In the genomic region with DNA sequence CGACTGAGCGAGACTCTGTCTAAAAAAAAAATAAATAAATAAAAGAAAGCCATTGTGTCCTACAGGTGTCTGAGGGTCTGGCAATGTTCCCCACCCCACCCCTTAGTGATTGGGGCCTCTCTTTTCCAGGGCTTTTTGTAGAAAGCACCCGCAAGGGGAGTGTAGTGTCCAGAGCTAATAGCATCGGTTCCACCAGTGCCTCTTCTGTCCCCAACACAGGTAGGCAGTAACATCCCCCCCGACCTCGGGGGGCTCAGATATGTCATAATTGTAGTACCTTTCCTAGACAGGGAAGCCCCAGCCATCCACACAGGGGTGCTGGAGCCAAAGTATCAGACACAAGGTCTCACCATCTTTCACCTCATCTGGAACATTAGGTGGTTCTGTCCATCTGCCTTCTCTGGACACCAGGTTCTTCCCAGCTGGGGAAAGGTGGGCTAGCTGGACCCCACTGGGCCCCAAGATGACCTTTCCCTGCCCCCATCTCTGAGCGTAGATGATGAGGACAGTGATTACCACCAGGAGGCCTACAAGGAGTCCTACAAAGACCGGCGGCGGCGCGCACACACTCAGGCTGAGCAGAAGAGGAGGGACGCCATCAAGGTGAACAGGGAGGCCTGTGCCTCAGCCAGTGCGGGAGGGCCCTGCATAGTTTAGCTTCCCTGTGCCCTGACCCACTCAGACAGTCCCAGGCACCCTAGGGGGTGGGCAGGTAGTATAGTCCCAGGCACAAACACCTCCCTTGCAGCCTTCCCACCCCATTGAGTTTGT, we compare ENCODE assay signal across 9 cellular contexts. TPM values are rescaled to one million over a fixed set of nuclear protein-coding genes. Genes with fewer than 3 reads are reported as not detected.
DNase-seq lines count a peak whose midpoint lies in the region; ATAC-seq and TF ChIP-seq lines count a peak whose summit lies in the region.
"Had no signal": no experiment of that assay in that cellular context is flagged by ENCODE, and none has a peak within 500 bp of the region (broad histone marks: within the 10 kb centered on the region; RNA-seq: fewer than 3 reads in every experiment).

No MANE protein-coding gene starts in this region.

- intact Hi-C loops in activated CD8-positive, alpha-beta T cell treated with anti-CD3 and anti-CD28 coated beads for 36 hours (cut with micrococcal nuclease): no loop called here

- no peaks in the 10 kb centered on the region for H3K27me3 Mint-ChIP-seq in activated T-cell treated with anti-CD3 and anti-CD28 coated beads, Interleukin-2, amount 50 U/mL, for 24 hours
- H3K27me3 Mint-ChIP-seq in activated CD8-positive, alpha-beta T cell treated with anti-CD3 and anti-CD28 coated beads for 36 hours: no peaks in the 10 kb centered on the region
- H3K27me3 Mint-ChIP-seq in stimulated activated naive CD8-positive, alpha-beta T cell treated with anti-CD3 and anti-CD28 coated beads, Interleukin-15, amount 100 ng/mL, for 72 hours: no peaks in the 10 kb centered on the region

- no peak for ATAC-seq in activated CD8-positive, alpha-beta T cell treated with anti-CD3 and anti-CD28 coated beads for 36 hours
- no peak for ATAC-seq in stimulated activated naive CD8-positive, alpha-beta T cell treated with anti-CD3 and anti-CD28 coated beads, Interleukin-15, amount 100 ng/mL, for 72 hours
- no peak for ATAC-seq in HG02763 (IDR thresholded peaks at IDR 0.05; ENCODE audit: unreplicated experiment)

- H3K9me3 Mint-ChIP-seq in activated T-cell treated with anti-CD3 and anti-CD28 coated beads, Interleukin-2, amount 50 U/mL, for 24 hours: no peaks in the 10 kb centered on the region
- no peaks in the 10 kb centered on the region for H3K9me3 Mint-ChIP-seq in activated CD8-positive, alpha-beta T cell treated with anti-CD3 and anti-CD28 coated beads for 36 hours
- H3K9me3 Mint-ChIP-seq in stimulated activated naive CD8-positive, alpha-beta T cell treated with anti-CD3 and anti-CD28 coated beads, Interleukin-15, amount 100 ng/mL, for 72 hours: no peaks in the 10 kb centered on the region

- H3K36me3 Mint-ChIP-seq in activated T-cell treated with anti-CD3 and anti-CD28 coated beads, Interleukin-2, amount 50 U/mL, for 24 hours (ENCODE audit: low read depth): peaks cover 95% of the 10 kb centered on the region
- H3K36me3 Mint-ChIP-seq in activated CD8-positive, alpha-beta T cell treated with anti-CD3 and anti-CD28 coated beads for 36 hours (ENCODE audit: low read depth): peaks cover 63% of the 10 kb centered on the region

- POLR2A ChIA-PET in activated CD8-positive, alpha-beta T cell treated with anti-CD3 and anti-CD28 coated beads for 36 hours (lab: Charles Lee): interaction anchor here (1.4 to 7.8 kb wide), 3 partner anchors 9 to 106 kb away, joined by 3 to 61 read pairs (median 6); a partner anchor contains a TSS

- peaks cover 64% of the 10 kb centered on the region for H3K4me1 Mint-ChIP-seq in activated T-cell treated with anti-CD3 and anti-CD28 coated beads, Interleukin-2, amount 50 U/mL, for 24 hours (ENCODE audit: low read depth)
- H3K4me1 Mint-ChIP-seq in activated CD8-positive, alpha-beta T cell treated with anti-CD3 and anti-CD28 coated beads for 36 hours (ENCODE audit: low read depth): peaks cover 46% of the 10 kb centered on the region
- peaks cover 90% of the 10 kb centered on the region for H3K4me1 Mint-ChIP-seq in stimulated activated naive CD8-positive, alpha-beta T cell treated with anti-CD3 and anti-CD28 coated beads, Interleukin-15, amount 100 ng/mL, for 72 hours

- H3K27ac Mint-ChIP-seq in activated T-cell treated with anti-CD3 and anti-CD28 coated beads, Interleukin-2, amount 50 U/mL, for 24 hours: peak overlapping the region; percentile 98
- peak overlapping the region; percentile 93 for H3K27ac Mint-ChIP-seq in activated CD8-positive, alpha-beta T cell treated with anti-CD3 and anti-CD28 coated beads for 36 hours
- H3K27ac Mint-ChIP-seq in stimulated activated naive CD8-positive, alpha-beta T cell treated with anti-CD3 and anti-CD28 coated beads, Interleukin-15, amount 100 ng/mL, for 72 hours: peak overlapping the region in 1 of 2 donors; percentile 95

- H3K4me3 Mint-ChIP-seq in activated T-cell treated with anti-CD3 and anti-CD28 coated beads, Interleukin-2, amount 50 U/mL, for 24 hours: peak overlapping the region; percentile 95
- peak overlapping the region; percentile 96 for H3K4me3 Mint-ChIP-seq in activated CD8-positive, alpha-beta T cell treated with anti-CD3 and anti-CD28 coated beads for 36 hours
- H3K4me3 Mint-ChIP-seq in stimulated activated naive CD8-positive, alpha-beta T cell treated with anti-CD3 and anti-CD28 coated beads, Interleukin-15, amount 100 ng/mL, for 72 hours: peak overlapping the region; percentile 46 to 94

- TF ChIP-seq CTCF in activated CD8-positive, alpha-beta T cell treated with anti-CD3 and anti-CD28 coated beads for 36 hours (IDR thresholded peaks at IDR 0.05): no peak

- no peak for DNase-seq in activated T-cell treated with anti-CD3 and anti-CD28 coated beads, Interleukin-2, amount 50 U/mL, for 24 hours
- no peak for DNase-seq in activated T-cell treated with anti-CD3 and anti-CD28 coated beads, Interleukin-2, amount 50 U/mL, for 48 hours
- no peak for DNase-seq in activated CD8-positive, alpha-beta T cell treated with anti-CD3 and anti-CD28 coated beads for 36 hours
- DNase-seq in islet precursor cell (peak; percentile 50), AG20443 (ENCODE audit: low spot score) (no peak), ureter (ENCODE audit: low spot score) (no peak)
- no peak for DNase-seq in stimulated activated naive CD8-positive, alpha-beta T cell treated with anti-CD3 and anti-CD28 coated beads, Interleukin-15, amount 100 ng/mL, for 72 hours
- DNase-seq: stimulated activated CD4-positive, alpha-beta T cell treated with anti-CD3 and anti-CD28 coated beads, Interleukin-4, amount 100 ng/mL, for 24 hours had no signal

- CTCF ChIA-PET in activated CD8-positive, alpha-beta T cell treated with anti-CD3 and anti-CD28 coated beads for 36 hours (lab: Charles Lee): interaction anchor here (2.9 to 7.5 kb wide), 2 partner anchors 8 to 111 kb away, joined by 8 to 70 read pairs; a partner anchor contains a TSS

RNA-seq across cellular contexts. Expression of a gene that starts 1.6 kb away (rescaled TPM):
- 10 to 100 TPM; 42.7 to 45.9 TPM for total RNA-seq in activated CD8-positive, alpha-beta T cell treated with anti-CD3 and anti-CD28 coated beads for 36 hours
- total RNA-seq in ureter: 53.8 TPM

RNA-seq across cellular contexts. Expression of a gene that starts 6.6 kb away (rescaled TPM):
- 10 to 100 TPM; 59.5 to 60.9 TPM for total RNA-seq in activated CD8-positive, alpha-beta T cell treated with anti-CD3 and anti-CD28 coated beads for 36 hours
- total RNA-seq in ureter: 77.0 TPM

RNA-seq across cellular contexts. Expression of a gene that starts 9.0 kb away (rescaled TPM):
- total RNA-seq in activated CD8-positive, alpha-beta T cell treated with anti-CD3 and anti-CD28 coated beads for 36 hours: 10 to 100 TPM; 18.1 to 21.4 TPM
- 4.3 TPM for total RNA-seq in ureter

RNA-seq across cellular contexts. Expression of a gene that starts 15.8 kb away (rescaled TPM):
- under 1 TPM; 0.43 to 0.49 TPM for total RNA-seq in activated CD8-positive, alpha-beta T cell treated with anti-CD3 and anti-CD28 coated beads for 36 hours
- total RNA-seq in ureter: 3.6 TPM

RNA-seq across cellular contexts. Expression of a gene that starts 32.5 kb away (rescaled TPM):
- total RNA-seq in activated CD8-positive, alpha-beta T cell treated with anti-CD3 and anti-CD28 coated beads for 36 hours: 10 to 100 TPM; 10.8 to 11.4 TPM
- 33.1 TPM for total RNA-seq in ureter
